In the genomic region with DNA sequence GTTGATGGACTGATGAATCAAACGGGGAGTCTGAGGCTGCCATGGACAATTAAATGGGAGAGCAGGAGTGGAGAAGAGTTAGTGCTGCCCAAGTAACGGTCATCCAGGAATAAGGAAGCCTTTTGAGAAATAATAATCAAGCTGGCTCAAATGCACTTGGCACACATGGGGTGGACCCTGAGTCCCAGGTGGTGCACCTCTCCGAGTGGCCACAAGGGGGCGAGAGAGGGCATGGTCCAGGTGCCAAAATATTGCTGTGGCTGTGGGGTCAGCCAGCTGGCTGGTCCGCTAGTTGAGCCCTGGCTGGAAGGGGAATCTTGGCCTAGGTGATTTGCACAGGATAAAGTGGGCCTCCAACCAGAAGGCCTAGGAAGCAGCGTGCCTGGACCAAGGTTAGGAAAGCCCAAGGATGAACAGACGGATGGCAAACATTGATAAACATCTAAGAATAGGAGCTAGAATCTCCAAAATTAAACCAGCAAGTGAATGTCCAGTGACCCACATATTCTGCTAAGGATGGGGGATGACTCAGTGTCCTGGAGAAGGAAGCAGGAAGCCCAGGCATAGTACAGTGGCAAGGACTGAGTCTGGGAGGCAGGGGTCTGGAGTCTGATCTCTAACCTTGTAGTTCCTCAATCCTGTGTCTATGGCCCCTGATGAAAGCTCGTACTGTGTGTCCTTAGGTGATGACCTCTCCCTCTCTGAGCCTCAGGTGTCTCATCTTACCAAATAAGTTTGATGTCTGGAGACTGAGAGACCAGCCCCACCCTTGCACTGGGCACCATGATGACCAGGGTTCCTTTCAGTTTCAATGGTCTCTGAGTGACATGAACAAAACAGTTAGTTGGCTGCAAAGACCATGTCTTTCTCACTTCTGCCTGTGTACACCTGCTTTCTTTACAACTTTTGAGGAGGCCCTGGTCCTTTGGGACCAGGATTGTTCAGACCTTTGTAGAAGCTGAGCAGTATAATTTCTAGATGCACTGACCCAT, we compare ENCODE assay signal across 8 cellular contexts. TPM values are rescaled to one million over a fixed set of nuclear protein-coding genes. Genes with fewer than 3 reads are reported as not detected.
DNase-seq lines count a peak whose midpoint lies in the region; ATAC-seq and TF ChIP-seq lines count a peak whose summit lies in the region.

No MANE protein-coding gene starts in this region.

- no peak overlapping the region for H3K27ac ChIP-seq in breast epithelium

- TF ChIP-seq CTCF in AG09309 (IDR thresholded peaks at IDR 0.05; ENCODE audit: control insufficient read depth, insufficient read depth, low read depth, low read length, missing control alignments) (peak; percentile 95), breast epithelium (IDR thresholded peaks at IDR 0.05) (peak; percentile 92 to 93 (median 93))

- H3K9me3 ChIP-seq in breast epithelium = no peaks in the 10 kb centered on the region

- intact Hi-C loops in breast epithelium (cut with DNase I; ENCODE audit: low total_unique reads) = loop anchor here (10.0 kb wide), 1 partner anchor 173 kb away; no protein-coding TSS in a partner anchor

- H3K27me3 ChIP-seq in breast epithelium = no peaks in the 10 kb centered on the region

- H3K36me3 ChIP-seq in breast epithelium = no peaks in the 10 kb centered on the region

- no peak for TF ChIP-seq POLR2A in breast epithelium (IDR thresholded peaks at IDR 0.05)

- ATAC-seq in GM18511 (IDR thresholded peaks at IDR 0.05; ENCODE audit: unreplicated experiment) = peak; percentile 53
- no peak for ATAC-seq in HG03159 (IDR thresholded peaks at IDR 0.05; ENCODE audit: unreplicated experiment)

- no peak overlapping the region for H3K4me3 ChIP-seq in AG09309 (ENCODE audit: control insufficient read depth, low read depth, low read length)
- H3K4me3 ChIP-seq in breast epithelium = no peak overlapping the region

- H3K4me1 ChIP-seq in breast epithelium = no peaks in the 10 kb centered on the region

- DNase-seq in AG09309 (ENCODE audit: low read depth) (no peak), HUDEP-2 (lab: John Stamatoyannopoulos, UW; ENCODE audit: unreplicated experiment in 76 of 76) (peak in 57 of 76 experiments; percentile 4 to 74 (median 42)), UCSD-AML1 (lab: John Stamatoyannopoulos, UW; ENCODE audit: unreplicated experiment) (peak; percentile 66), breast epithelium (ENCODE audit: low spot score in 2 of 2) (peak; percentile 47 to 85), left kidney (ENCODE audit: low read depth, low spot score) (peak; percentile 83)
- peak; percentile 50 to 66 for DNase-seq in stimulated activated CD4-positive, alpha-beta T cell treated with anti-CD3 and anti-CD28 coated beads, Interleukin-4, amount 100 ng/mL, for 4 hours

RNA-seq across cellular contexts. Expression of a gene that starts 19.2 kb away (rescaled TPM):
- total RNA-seq in breast epithelium = 10 to 100 TPM in 2 of 3 donors, 1 to 10 TPM in 1; 3.8 to 18.7 (median 17.9) TPM
